ENCODE assay signal across 9 cellular contexts in the genomic region with DNA sequence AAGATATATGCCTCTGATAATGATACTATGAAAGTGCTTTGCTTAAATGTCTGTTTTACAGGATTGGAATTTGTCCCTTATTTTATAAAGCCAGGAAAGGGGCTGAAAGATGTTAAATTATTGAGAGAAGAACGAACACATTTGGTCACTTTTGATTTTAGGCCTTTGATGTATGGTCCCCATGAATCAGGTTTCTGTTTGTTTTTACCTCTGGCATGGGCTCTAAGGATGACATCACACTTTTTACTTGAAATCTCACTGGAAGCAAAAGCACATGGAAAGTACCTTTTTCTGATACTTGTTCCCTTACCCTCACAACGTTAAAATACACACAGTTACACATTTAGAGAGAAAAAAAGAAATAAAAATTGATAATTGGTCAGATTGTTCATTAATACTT. TPM values are rescaled to one million over a fixed set of nuclear protein-coding genes. Genes with fewer than 3 reads are reported as not detected.
DNase-seq lines count a peak whose midpoint lies in the region; ATAC-seq and TF ChIP-seq lines count a peak whose summit lies in the region.
"Had no signal": no experiment of that assay in that cellular context is flagged by ENCODE, and none has a peak within 500 bp of the region (broad histone marks: within the 10 kb centered on the region; RNA-seq: fewer than 3 reads in every experiment).

No MANE protein-coding gene starts in this region.

- H3K9me3 Mint-ChIP-seq in activated T-helper 2 cell treated with anti-CD3 and anti-CD28 coated beads, Interferon-gamma antibody, Interleukin-2, Interleukin-4, amounts not matched to agents 10 μg/mL and 5 μg/mL and 100 μg/mL, durations not matched to agents 14 hours and 24 hours and 36 hours = no peaks in the 10 kb centered on the region
- H3K9me3 Mint-ChIP-seq in progenitor cell of endocrine pancreas (ENCODE audit: low read depth) = no peaks in the 10 kb centered on the region

- TF ChIP-seq CTCF in progenitor cell of endocrine pancreas (IDR thresholded peaks at IDR 0.05; ENCODE audit: unreplicated experiment) = no peak

- no peak overlapping the region for H3K14ac ChIP-seq in neuronal stem cell (ENCODE audit: low read length)

- WGBS in neuronal stem cell (ENCODE audit: extremely low coverage in 2 of 2, insufficient read length in 2 of 2, insufficient replicate concordance in 1 of 2), 2 donors = no CpG with 5 or more reads among the region's 2 CpGs

- H3K36me3 Mint-ChIP-seq in activated T-helper 2 cell treated with anti-CD3 and anti-CD28 coated beads, Interferon-gamma antibody, Interleukin-2, Interleukin-4, amounts not matched to agents 10 μg/mL and 5 μg/mL and 100 μg/mL, durations not matched to agents 14 hours and 24 hours and 36 hours (ENCODE audit: low read depth) = peaks cover 63% of the 10 kb centered on the region
- peaks cover 9% of the 10 kb centered on the region for H3K36me3 Mint-ChIP-seq in progenitor cell of endocrine pancreas (ENCODE audit: insufficient read depth)

- no peak overlapping the region for H3K4me3 ChIP-seq in neuronal stem cell (ENCODE audit: low read length in 2 of 2)
- H3K4me3 ChIP-seq: ovary had no signal

- H3K27ac Mint-ChIP-seq in activated T-helper 2 cell treated with anti-CD3 and anti-CD28 coated beads, Interferon-gamma antibody, Interleukin-2, Interleukin-4, amounts not matched to agents 10 μg/mL and 5 μg/mL and 100 μg/mL, durations not matched to agents 14 hours and 24 hours and 36 hours = peak overlapping the region; percentile 89
- no peak overlapping the region for H3K27ac Mint-ChIP-seq in progenitor cell of endocrine pancreas

- no peaks in the 10 kb centered on the region for H3K27me3 Mint-ChIP-seq in activated T-helper 2 cell treated with anti-CD3 and anti-CD28 coated beads, Interferon-gamma antibody, Interleukin-2, Interleukin-4, amounts not matched to agents 10 μg/mL and 5 μg/mL and 100 μg/mL, durations not matched to agents 14 hours and 24 hours and 36 hours (ENCODE audit: low read depth)
- H3K27me3 Mint-ChIP-seq in progenitor cell of endocrine pancreas = no peaks in the 10 kb centered on the region

- intact Hi-C loops in activated T-helper 2 cell treated with anti-CD3 and anti-CD28 coated beads, Interferon-gamma antibody, Interleukin-2, Interleukin-4, amounts not matched to agents 10 μg/mL and 5 μg/mL and 100 μg/mL, durations not matched to agents 14 hours and 24 hours and 36 hours (cut with micrococcal nuclease) = loop anchor here (1.0 to 5.0 kb wide), 2 partner anchors 8 to 256 kb away; no protein-coding TSS in a partner anchor

- H3K79me1 ChIP-seq in neuronal stem cell (ENCODE audit: low read depth, low read length) = peaks cover 1% of the 10 kb centered on the region

- H3K4me1 Mint-ChIP-seq in activated T-helper 2 cell treated with anti-CD3 and anti-CD28 coated beads, Interferon-gamma antibody, Interleukin-2, Interleukin-4, amounts not matched to agents 10 μg/mL and 5 μg/mL and 100 μg/mL, durations not matched to agents 14 hours and 24 hours and 36 hours (ENCODE audit: low read depth) = peaks cover 74% of the 10 kb centered on the region
- H3K4me1 Mint-ChIP-seq in progenitor cell of endocrine pancreas (ENCODE audit: low read depth) = peaks cover 28% of the 10 kb centered on the region

- no peak overlapping the region for H2BK5ac ChIP-seq in neuronal stem cell (ENCODE audit: low read length)

- H3K4me2 ChIP-seq in neuronal stem cell (ENCODE audit: insufficient read depth, low read length, poor library complexity, severe bottlenecking) = no peak overlapping the region

- no peak overlapping the region for H2BK12ac ChIP-seq in neuronal stem cell (ENCODE audit: low read length)

- H3K23ac ChIP-seq in neuronal stem cell (ENCODE audit: low read depth, low read length, poor library complexity) = no peak overlapping the region

- ATAC-seq in HG02852 (IDR thresholded peaks at IDR 0.05; ENCODE audit: unreplicated experiment) (peak; percentile 18), HG02678 (IDR thresholded peaks at IDR 0.05; ENCODE audit: unreplicated experiment) (no peak)

- H3K27ac ChIP-seq in neuronal stem cell (replicated peaks; ENCODE audit: low read length) = no peak overlapping the region
- H3K27ac ChIP-seq: ovary had no signal

- no peak overlapping the region for H3K4ac ChIP-seq in neuronal stem cell (ENCODE audit: low read length)

- no peak overlapping the region for H2BK120ac ChIP-seq in neuronal stem cell (ENCODE audit: low read depth, low read length)

- H3K36me3 ChIP-seq in neuronal stem cell (replicated peaks in 1 of 2; ENCODE audit: control insufficient read depth in 2 of 2, insufficient read depth in 2 of 2, low read length in 2 of 2) = peaks cover 3 to 41% of the 10 kb centered on the region in 2 donors
- H3K36me3 ChIP-seq: ovary had no signal

- H3K9ac ChIP-seq in neuronal stem cell (ENCODE audit: low read depth, low read length, poor library complexity) = no peak overlapping the region

- H2AFZ ChIP-seq in neuronal stem cell (ENCODE audit: low read length) = no peak overlapping the region

- no peak overlapping the region for H4K91ac ChIP-seq in neuronal stem cell (ENCODE audit: low read depth, low read length, poor library complexity)

- peaks cover 0 to 5% of the 10 kb centered on the region in 2 donors for H3K4me1 ChIP-seq in neuronal stem cell (ENCODE audit: control insufficient read depth in 2 of 2, insufficient read depth in 1 of 2, low read depth in 1 of 2, low read length in 2 of 2)

- no peak overlapping the region for H4K8ac ChIP-seq in neuronal stem cell (ENCODE audit: low read depth, low read length)

- peak; percentile 42 for DNase-seq in Daoy (ENCODE audit: low read depth)
- DNase-seq in activated T-helper 2 cell treated with anti-CD3 and anti-CD28 coated beads, Interferon-gamma antibody, Interleukin-2, Interleukin-4, amounts not matched to agents 10 μg/mL and 5 μg/mL and 100 μg/mL, durations not matched to agents 14 hours and 24 hours and 36 hours (ENCODE audit: low spot score) = no peak
- DNase-seq in left kidney (ENCODE audit: low read depth, low spot score) = peak; percentile 41
- DNase-seq in progenitor cell of endocrine pancreas (ENCODE audit: low spot score, unreplicated experiment) = no peak
- no peak for DNase-seq in neuronal stem cell (ENCODE audit: low spot score)
- DNase-seq: NCI-H345, ovary had no signal

- no peaks in the 10 kb centered on the region for H3K9me3 ChIP-seq in neuronal stem cell (replicated peaks in 1 of 2; ENCODE audit: control insufficient read depth in 2 of 2, insufficient read depth in 1 of 2, low read depth in 1 of 2, low read length in 2 of 2)
- H3K9me3 ChIP-seq: ovary had no signal

- no peak overlapping the region for H2AK5ac ChIP-seq in neuronal stem cell (ENCODE audit: low read depth, low read length)

- H3K4me3 Mint-ChIP-seq in activated T-helper 2 cell treated with anti-CD3 and anti-CD28 coated beads, Interferon-gamma antibody, Interleukin-2, Interleukin-4, amounts not matched to agents 10 μg/mL and 5 μg/mL and 100 μg/mL, durations not matched to agents 14 hours and 24 hours and 36 hours (ENCODE audit: low read depth) = peak overlapping the region; percentile 15
- no peak overlapping the region for H3K4me3 Mint-ChIP-seq in progenitor cell of endocrine pancreas (ENCODE audit: low read depth)

- H3K27me3 ChIP-seq in neuronal stem cell (ENCODE audit: control insufficient read depth in 3 of 3, insufficient read depth in 3 of 3, low read depth in 1 of 3, low read length in 3 of 3) = no peaks in the 10 kb centered on the region
- H3K27me3 ChIP-seq: ovary had no signal

- no peak overlapping the region for H2BK15ac ChIP-seq in neuronal stem cell (ENCODE audit: low read length)

- H3K18ac ChIP-seq in neuronal stem cell (ENCODE audit: low read length) = no peak overlapping the region

RNA-seq across cellular contexts. Expression of a gene that starts 6.9 kb away (rescaled TPM):
- total RNA-seq in Daoy (2014; rRNA removed; shearing (Covaris generic)) = 13.6 and 29.2 TPM in 2 replicates
- 59.4 and 62.1 TPM in 2 replicates for total RNA-seq in activated T-helper 2 cell treated with anti-CD3 and anti-CD28 coated beads, Interferon-gamma antibody, Interleukin-2, Interleukin-4, amounts not matched to agents 10 μg/mL and 5 μg/mL and 100 μg/mL, durations not matched to agents 14 hours and 24 hours and 36 hours
- 30.0 and 36.4 TPM in 2 replicates for total RNA-seq in progenitor cell of endocrine pancreas
- polyA plus RNA-seq in neuronal stem cell (2013, experiment 1 of 2) = 9.0 TPM
- 8.6 TPM for polyA plus RNA-seq in neuronal stem cell (2013, experiment 2 of 2)

Comparison
In these comparisons a context has a peak if more than half of its experiments do, and no peak if none do; other contexts are left out.
1. DNase-seq: peak in Daoy (single experiment) and left kidney (single experiment); none in activated T-helper 2 cell treated with anti-CD3 and anti-CD28 coated beads, Interferon-gamma antibody, Interleukin-2, Interleukin-4, amounts not matched to agents 10 μg/mL and 5 μg/mL and 100 μg/mL, durations not matched to agents 14 hours and 24 hours and 36 hours (single experiment), progenitor cell of endocrine pancreas (single experiment) and neuronal stem cell (single experiment).